14 cellular contexts compared by ENCODE assay signal in the genomic region with DNA sequence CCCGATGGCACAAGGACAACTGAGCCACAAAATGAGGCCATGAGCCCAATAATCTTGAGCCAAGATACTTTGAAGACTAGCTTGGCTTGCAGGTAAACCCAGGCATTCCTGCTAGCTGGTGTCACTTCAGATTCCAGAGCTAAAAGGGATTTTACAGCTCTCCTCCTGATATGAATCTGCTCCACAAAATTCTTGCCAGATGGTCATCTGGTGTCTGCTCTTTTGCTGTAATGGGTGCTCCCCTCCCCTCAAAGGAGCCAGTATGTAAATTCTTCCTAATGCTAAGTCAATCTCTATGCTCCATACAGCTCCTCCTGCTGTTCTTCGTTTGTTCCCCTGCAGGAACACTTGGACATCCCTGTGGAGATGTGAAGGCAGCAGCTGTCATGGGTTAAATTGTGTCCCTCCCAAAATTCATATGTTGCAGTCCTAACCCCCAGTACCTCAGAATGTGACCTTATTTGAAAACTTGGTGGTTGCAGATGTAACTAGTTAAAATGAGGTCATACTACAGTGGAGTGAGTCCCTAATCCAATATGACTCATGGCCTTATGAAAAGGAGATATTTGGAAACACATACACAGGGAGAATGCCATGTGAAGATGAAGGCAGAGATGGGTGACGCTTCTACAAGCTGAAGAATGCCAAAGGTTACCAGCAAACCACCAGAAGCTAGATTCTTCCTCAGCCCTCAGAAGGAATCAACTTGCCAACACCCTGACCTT.
A peak's percentile ranks its signal among the peaks of the same experiment; 100 is the strongest.
DNase-seq lines count a peak whose midpoint lies in the region; FAIRE-seq and TF ChIP-seq lines count a peak whose summit lies in the region.
"Had no signal": no experiment of that assay in that cellular context is flagged by ENCODE, and none has a peak within 500 bp of the region (broad histone marks: within the 10 kb centered on the region; RNA-seq: fewer than 3 reads in every experiment).

No MANE protein-coding gene starts in this region.

- H3K9ac ChIP-seq in fibroblast of lung (ENCODE audit: insufficient read depth, low read length) = no peak overlapping the region

- intact Hi-C loops in posterior cingulate gyrus (cut with DNase I) = no loop called here

- H2AFZ ChIP-seq in fibroblast of lung (ENCODE audit: low read length) = no peak overlapping the region

- H3K9me3 ChIP-seq in fibroblast of lung (ENCODE audit: control insufficient read depth, insufficient read depth, low read depth, low read length) = no peaks in the 10 kb centered on the region
- H3K9me3 ChIP-seq: ascending aorta had no signal

- no peaks in the 10 kb centered on the region for H4K20me1 ChIP-seq in fibroblast of lung (ENCODE audit: control insufficient read depth, extremely low read depth, insufficient read depth, low read length)

- peak; percentile 5 to 20 for TF ChIP-seq CTCF in fibroblast of lung (conservative IDR thresholded peaks at IDR 0.05 in 1 of 2, IDR thresholded peaks at IDR 0.05 in 1 of 2; ENCODE audit: low read depth in 1 of 2, low read length in 2 of 2)

- H3K4me1 ChIP-seq in fibroblast of lung (ENCODE audit: control insufficient read depth, extremely low read depth, insufficient read depth, low read length) = peaks cover 12% of the 10 kb centered on the region
- H3K4me1 ChIP-seq: ascending aorta had no signal

- peak overlapping the region; percentile 62 for H3K27ac ChIP-seq in fibroblast of lung (ENCODE audit: insufficient read depth, low read length)
- H3K27ac ChIP-seq: ascending aorta had no signal

- no peaks in the 10 kb centered on the region for H3K27me3 ChIP-seq in fibroblast of lung (ENCODE audit: control insufficient read depth, insufficient read depth, low read length)
- H3K27me3 ChIP-seq: ascending aorta had no signal

- no peaks in the 10 kb centered on the region for H3K36me3 ChIP-seq in fibroblast of lung (ENCODE audit: control insufficient read depth, insufficient read depth, low read length)
- H3K36me3 ChIP-seq: ascending aorta had no signal

- no peak overlapping the region for H3K4me3 ChIP-seq in fibroblast of lung (replicated peaks in 1 of 4; ENCODE audit: control extremely low read depth in 1 of 4, insufficient read depth in 1 of 4, low read depth in 3 of 4, low read length in 4 of 4)
- H3K4me3 ChIP-seq: ascending aorta had no signal

- no peak for FAIRE-seq in urothelium cell line (lab: Jason Lieb, UNC)

- DNase-seq in NCI-H2171 treated with DMSO at 0.1 percent for 48 hours (lab: John Stamatoyannopoulos, UW) = peak; percentile 39
- DNase-seq in NCI-H2171 (lab: John Stamatoyannopoulos, UW) = no peak
- DNase-seq in SK-N-DZ (ENCODE audit: low spot score) = peak; percentile 81
- DNase-seq in fibroblast of lung (ENCODE audit: low read depth in 2 of 2) = peak; percentile 80 to 93
- peak; percentile 25 for DNase-seq in urothelium cell line (ENCODE audit: low spot score)
- no peak for DNase-seq in posterior cingulate gyrus
- DNase-seq in GM19238 (ENCODE audit: insufficient read length, low spot score) = no peak
- no peak for DNase-seq in stimulated activated CD4-positive, alpha-beta T cell treated with anti-CD3 and anti-CD28 coated beads, Interleukin-2, amount 100 ng/mL, for 48 hours
- DNase-seq: 8988T; DND-41; erythroblast; NCI-H187 treated with DMSO at 0.1 percent for 48 hours; stimulated activated naive CD4-positive, alpha-beta T cell treated with Interleukin-2 at 50 U/mL for 16 hours had no signal

- no peaks in the 10 kb centered on the region for H3K79me2 ChIP-seq in fibroblast of lung (ENCODE audit: control insufficient read depth, insufficient read depth, low read length)

- no peak overlapping the region for H3K4me2 ChIP-seq in fibroblast of lung (ENCODE audit: extremely low read depth, insufficient read depth, low read length)

Comparison
In these comparisons a context has a peak if more than half of its experiments do, and no peak if none do; other contexts are left out.
1. DNase-seq: peak in NCI-H2171 treated with DMSO at 0.1 percent for 48 hours (single experiment), SK-N-DZ (single experiment), fibroblast of lung (2 of 2) and urothelium cell line (single experiment); none in NCI-H2171 (single experiment), posterior cingulate gyrus (0 of 10), GM19238 (single experiment) and stimulated activated CD4-positive, alpha-beta T cell treated with anti-CD3 and anti-CD28 coated beads, Interleukin-2, amount 100 ng/mL, for 48 hours (0 of 2).